1 cellular context compared by ENCODE assay signal in genomic region chr3:88618121-88618645, GRCh38.
TF ChIP-seq lines count a peak whose summit lies in the region.

No MANE protein-coding gene starts in this region.

TF ChIP-seq in GM23338, 12 proteins besides CTCF, POLR2A, EP300 and RAD21 (continued from another document):
- TF ChIP-seq ZNF462 (CRISPR knock-in tag; IDR thresholded peaks at IDR 0.05) (no peak), ZNF331 (CRISPR knock-in tag; IDR thresholded peaks at IDR 0.05; ENCODE audit: low read depth) (no peak), REST (IDR thresholded peaks at IDR 0.05; ENCODE audit: unreplicated experiment) (no peak), STAT1 (IDR thresholded peaks at IDR 0.05; ENCODE audit: unreplicated experiment) (no peak), POLR2AphosphoS5 (IDR thresholded peaks at IDR 0.05; ENCODE audit: low read depth) (no peak), EZH2 (IDR thresholded peaks at IDR 0.05; ENCODE audit: low read depth, unreplicated experiment) (no peak), CREB1 (CRISPR knock-in tag; IDR thresholded peaks at IDR 0.05; ENCODE audit: low read depth) (no peak)
